In the genomic region with DNA sequence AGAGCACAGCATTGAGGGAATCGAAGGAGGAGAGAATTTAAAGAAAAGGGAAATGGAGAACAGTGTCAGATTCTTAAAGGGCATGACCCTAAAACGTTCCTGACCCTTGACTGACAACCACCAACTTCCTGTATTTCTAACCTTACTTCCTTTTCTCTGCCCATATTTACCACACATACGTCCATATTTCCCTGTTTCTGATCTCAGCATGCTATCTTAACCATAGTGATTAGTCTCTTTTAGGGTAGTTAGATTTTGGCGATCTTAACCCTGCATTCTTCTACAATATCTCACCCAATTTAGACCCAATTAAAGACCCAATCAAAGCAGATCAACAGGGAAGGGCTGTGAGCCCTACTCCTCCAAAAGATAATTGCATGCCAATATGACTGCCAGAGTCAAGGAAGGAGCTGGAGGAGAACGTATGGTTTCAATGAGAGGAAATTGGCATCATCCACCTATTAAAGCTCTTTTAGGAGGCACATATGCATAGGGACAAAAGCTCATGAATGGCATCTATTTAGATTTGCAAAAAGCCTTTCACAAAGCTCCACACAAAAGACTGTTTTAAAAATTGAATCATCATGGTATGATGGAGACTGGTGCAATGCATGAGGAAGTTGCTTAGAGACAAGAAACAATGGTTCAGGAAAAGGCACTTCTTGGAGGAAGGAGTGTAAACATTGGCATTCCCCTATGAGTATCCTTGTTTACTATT, we compare ENCODE assay signal across 10 cellular contexts. TPM values are rescaled to one million over a fixed set of nuclear protein-coding genes. Genes with fewer than 3 reads are reported as not detected.
DNase-seq lines count a peak whose midpoint lies in the region; ATAC-seq and TF ChIP-seq lines count a peak whose summit lies in the region.
"Had no signal": no experiment of that assay in that cellular context is flagged by ENCODE, and none has a peak within 500 bp of the region (broad histone marks: within the 10 kb centered on the region; RNA-seq: fewer than 3 reads in every experiment).

No MANE protein-coding gene starts in this region.

- no peak overlapping the region for H3K27ac ChIP-seq in CD4-positive, CD25-positive, alpha-beta regulatory T cell (ENCODE audit: insufficient read depth, low read length, poor library complexity, severe bottlenecking)

- POLR2A ChIA-PET in activated CD8-positive, alpha-beta T cell treated with anti-CD3 and anti-CD28 coated beads for 36 hours (lab: Charles Lee), result interaction anchor here (0.9 kb wide), 1 partner anchor 1161 kb away, joined by 4 read pairs; no protein-coding TSS in a partner anchor

- intact Hi-C loops in activated CD8-positive, alpha-beta T cell treated with anti-CD3 and anti-CD28 coated beads for 36 hours (cut with micrococcal nuclease), result no loop called here
- intact Hi-C loops in left colon (cut with DNase I, micrococcal nuclease), result no loop called here

- no peaks in the 10 kb centered on the region for H3K36me3 Mint-ChIP-seq in CD4-positive, CD25-positive, alpha-beta regulatory T cell
- no peaks in the 10 kb centered on the region for H3K36me3 Mint-ChIP-seq in activated CD8-positive, alpha-beta T cell treated with anti-CD3 and anti-CD28 coated beads for 36 hours (ENCODE audit: low read depth)

- ATAC-seq in CD4-positive, CD25-positive, alpha-beta regulatory T cell (ENCODE audit: low read depth in 2 of 2), result peak in 1 of 2 donors; percentile 28
- peak; percentile 30 for ATAC-seq in activated CD8-positive, alpha-beta T cell treated with anti-CD3 and anti-CD28 coated beads for 36 hours
- ATAC-seq in left lobe of liver, result peak; percentile 33
- ATAC-seq in GM19397 (IDR thresholded peaks at IDR 0.05; ENCODE audit: unreplicated experiment), result no peak
- no peak for ATAC-seq in GM18868 (IDR thresholded peaks at IDR 0.05; ENCODE audit: unreplicated experiment)
- ATAC-seq in left colon, result no peak

- H3K27me3 ChIP-seq in CD4-positive, CD25-positive, alpha-beta regulatory T cell (ENCODE audit: control insufficient read depth, insufficient read depth, low read length), result no peaks in the 10 kb centered on the region
- H3K27me3 ChIP-seq: MG63 had no signal

- no peaks in the 10 kb centered on the region for H3K36me3 ChIP-seq in CD4-positive, CD25-positive, alpha-beta regulatory T cell (ENCODE audit: control insufficient read depth, insufficient read depth, low read length)
- H3K36me3 ChIP-seq: MG63 had no signal

- no peak overlapping the region for H3K4me3 Mint-ChIP-seq in CD4-positive, CD25-positive, alpha-beta regulatory T cell
- H3K4me3 Mint-ChIP-seq in activated CD8-positive, alpha-beta T cell treated with anti-CD3 and anti-CD28 coated beads for 36 hours, result no peak overlapping the region
- H3K4me3 Mint-ChIP-seq: stimulated activated naive CD8-positive, alpha-beta T cell treated with anti-CD3 and anti-CD28 coated beads, Interleukin-15, Interleukin-2, amounts not matched to agents 100 ng/mL and 50 ng/mL, for 24 hours had no signal

- no peak for TF ChIP-seq CTCF in activated CD8-positive, alpha-beta T cell treated with anti-CD3 and anti-CD28 coated beads for 36 hours (IDR thresholded peaks at IDR 0.05)

- H3K4me3 ChIP-seq in CD4-positive, CD25-positive, alpha-beta regulatory T cell (ENCODE audit: low read depth, low read length), result peak overlapping the region; percentile 42
- H3K4me3 ChIP-seq: MG63 had no signal

- no peaks in the 10 kb centered on the region for H3K27me3 Mint-ChIP-seq in CD4-positive, CD25-positive, alpha-beta regulatory T cell
- peaks cover 2% of the 10 kb centered on the region for H3K27me3 Mint-ChIP-seq in activated CD8-positive, alpha-beta T cell treated with anti-CD3 and anti-CD28 coated beads for 36 hours

- peaks cover 0 to 3% of the 10 kb centered on the region in 2 experiments for H3K9me3 ChIP-seq in CD4-positive, CD25-positive, alpha-beta regulatory T cell (ENCODE audit: control insufficient read depth in 2 of 2, low read length in 2 of 2)
- H3K9me3 ChIP-seq: MG63 had no signal

- H3K4me1 ChIP-seq in CD4-positive, CD25-positive, alpha-beta regulatory T cell (ENCODE audit: control insufficient read depth, insufficient read depth, low read length, poor library complexity, severe bottlenecking), result peaks cover 10% of the 10 kb centered on the region

- H3K4me1 Mint-ChIP-seq in CD4-positive, CD25-positive, alpha-beta regulatory T cell, result peaks cover 9 to 28% (median 11%) of the 10 kb centered on the region in 4 donors
- H3K4me1 Mint-ChIP-seq in activated CD8-positive, alpha-beta T cell treated with anti-CD3 and anti-CD28 coated beads for 36 hours (ENCODE audit: low read depth), result peaks cover 20% of the 10 kb centered on the region

- H3K9me3 Mint-ChIP-seq in CD4-positive, CD25-positive, alpha-beta regulatory T cell, result peaks cover 0 to 4% (median 1%) of the 10 kb centered on the region in 7 donors
- H3K9me3 Mint-ChIP-seq in activated CD8-positive, alpha-beta T cell treated with anti-CD3 and anti-CD28 coated beads for 36 hours, result no peaks in the 10 kb centered on the region

- peak in 1 of 3 donors; percentile 13 for DNase-seq in CD4-positive, CD25-positive, alpha-beta regulatory T cell
- DNase-seq in HT1080 (ENCODE audit: low read depth) (peak; percentile 73), left lobe of liver (ENCODE audit: low spot score) (no peak), NCI-H2029 treated with DMSO at 0.1 percent for 48 hours (lab: John Stamatoyannopoulos, UW) (no peak), left colon (no peak)
- DNase-seq in activated CD8-positive, alpha-beta T cell treated with anti-CD3 and anti-CD28 coated beads for 36 hours, result no peak
- DNase-seq: MG63 had no signal

- no peak overlapping the region for H3K27ac Mint-ChIP-seq in CD4-positive, CD25-positive, alpha-beta regulatory T cell
- H3K27ac Mint-ChIP-seq in activated CD8-positive, alpha-beta T cell treated with anti-CD3 and anti-CD28 coated beads for 36 hours, result no peak overlapping the region
- H3K27ac Mint-ChIP-seq: stimulated activated naive CD8-positive, alpha-beta T cell treated with anti-CD3 and anti-CD28 coated beads, Interleukin-15, Interleukin-2, amounts not matched to agents 100 ng/mL and 50 ng/mL, for 24 hours had no signal

- CTCF ChIA-PET in activated CD8-positive, alpha-beta T cell treated with anti-CD3 and anti-CD28 coated beads for 36 hours (lab: Charles Lee), result interaction anchor here (1.0 to 1.3 kb wide), 3 partner anchors 28 to 116 kb away, joined by 3 to 5 read pairs (median 4); no protein-coding TSS in a partner anchor

RNA-seq across cellular contexts. Expression of gene ARHGAP12, which starts 49.0 kb away (rescaled TPM):
- 28.3 TPM for total RNA-seq in CD4-positive, CD25-positive, alpha-beta regulatory T cell
- polyA plus RNA-seq in CD4-positive, CD25-positive, alpha-beta regulatory T cell, result 10 to 100 TPM in 3 of 4 donors, 1 to 10 TPM in 1; 8.8 to 12.4 (median 11.7) TPM
- total RNA-seq in HT1080 (2014; rRNA removed; shearing (Covaris generic)), result 23.2 and 27.9 TPM in 2 replicates
- 18.1 and 21.2 TPM in 2 replicates for polyA plus RNA-seq in HT1080 (2015; cell fraction: cytosol; rRNA removed)
- polyA plus RNA-seq in HT1080 (2015; cell fraction: nucleus; rRNA removed), result 41.1 and 46.1 TPM in 2 replicates
- total RNA-seq in activated CD8-positive, alpha-beta T cell treated with anti-CD3 and anti-CD28 coated beads for 36 hours, result 1 to 10 TPM; 4.0 to 4.3 TPM
- total RNA-seq in left lobe of liver (11.3 TPM), left colon (10 to 100 TPM; 38.2 to 46.9 TPM)

Comparison
In these comparisons a context has a peak if more than half of its experiments do, and no peak if none do; other contexts are left out.
1. ATAC-seq: peak in activated CD8-positive, alpha-beta T cell treated with anti-CD3 and anti-CD28 coated beads for 36 hours (single experiment) and left lobe of liver (single experiment); none in GM19397 (single experiment), GM18868 (single experiment) and left colon (single experiment).